Comparison of ENCODE assay signal across 1 cellular context in genomic region chr2:119703526-119703925, GRCh38.
TF ChIP-seq lines count a peak whose summit lies in the region.

No MANE protein-coding gene starts in this region.

TF ChIP-seq in H1, 55 proteins besides CTCF, POLR2A, EP300 and RAD21:
- TF ChIP-seq EZH2 (IDR thresholded peaks at IDR 0.05; ENCODE audit: low read depth, low read length, severe bottlenecking) = no peak
- no peak for TF ChIP-seq CTBP2 (IDR thresholded peaks at IDR 0.05; ENCODE audit: borderline replicate concordance, insufficient read depth, insufficient read length, low read length)
- TF ChIP-seq SP2 (IDR thresholded peaks at IDR 0.05; ENCODE audit: low read length) = no peak
- TF ChIP-seq CREB1 (IDR thresholded peaks at IDR 0.05) = no peak
- TF ChIP-seq NANOG (IDR thresholded peaks at IDR 0.05; ENCODE audit: insufficient read depth, low read depth, low read length, poor library complexity, severe bottlenecking) = no peak
- no peak for TF ChIP-seq BRCA1 (IDR thresholded peaks at IDR 0.05; ENCODE audit: low read depth, low read length)
- no peak for TF ChIP-seq ASH2L (IDR thresholded peaks at IDR 0.05; ENCODE audit: low read length)
- TF ChIP-seq RFX5 (IDR thresholded peaks at IDR 0.05; ENCODE audit: borderline replicate concordance, low read depth, low read length) = no peak
- no peak for TF ChIP-seq CBX5 (IDR thresholded peaks at IDR 0.05; ENCODE audit: low read depth, low read length)
- no peak for TF ChIP-seq EGR1 (IDR thresholded peaks at IDR 0.05; ENCODE audit: borderline replicate concordance, low read depth, low read length)
